In the genomic region with DNA sequence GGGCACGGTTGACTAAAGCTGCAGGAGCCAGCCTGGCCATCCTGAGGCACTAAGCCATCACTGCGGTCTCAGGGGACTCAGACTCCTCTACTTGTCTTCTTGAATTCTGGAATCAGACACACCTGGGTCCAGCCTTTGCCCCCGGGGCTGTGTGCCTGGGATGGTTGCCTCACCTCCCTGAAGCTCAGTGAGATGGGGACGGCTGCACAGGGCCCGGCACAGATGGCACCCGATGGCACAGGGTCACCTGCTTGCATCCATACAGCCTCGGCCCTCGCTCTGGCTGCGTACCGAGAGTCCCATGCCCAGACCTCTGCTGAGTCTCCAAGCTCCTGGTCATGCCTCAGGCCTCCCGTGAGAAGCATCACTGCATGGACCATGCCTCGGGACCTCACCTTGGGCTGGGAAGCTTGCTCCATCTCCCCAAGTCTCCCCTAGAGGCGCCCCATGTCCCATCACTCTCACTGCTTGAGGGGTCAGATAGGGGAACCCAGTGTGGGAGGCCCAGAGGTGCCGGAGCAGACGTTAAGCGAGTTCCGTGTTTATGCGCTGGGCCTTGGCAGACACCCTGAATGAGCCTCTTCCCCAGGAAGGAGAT, we compare ENCODE assay signal across 9 cellular contexts.
DNase-seq lines count a peak whose midpoint lies in the region; ATAC-seq and TF ChIP-seq lines count a peak whose summit lies in the region.
"Had no signal": no experiment of that assay in that cellular context is flagged by ENCODE, and none has a peak within 500 bp of the region (broad histone marks: within the 10 kb centered on the region; RNA-seq: fewer than 3 reads in every experiment).

No MANE protein-coding gene starts in this region.

- peak overlapping the region; percentile 75 for H3K27ac Mint-ChIP-seq in dendritic cell treated with granulocyte-macrophage colony-stimulating factor and Interleukin-4, amounts not matched to agents 40 ng/mL and 50 ng/mL, for 4 days

- H3K4me3 Mint-ChIP-seq in dendritic cell treated with granulocyte-macrophage colony-stimulating factor and Interleukin-4, amounts not matched to agents 40 ng/mL and 50 ng/mL, for 4 days: peak overlapping the region; percentile 11

- intact Hi-C loops in OCI-LY7 (cut with micrococcal nuclease; ENCODE audit: unreplicated experiment): no loop called here
- intact Hi-C loops in dendritic cell treated with granulocyte-macrophage colony-stimulating factor and Interleukin-4, amounts not matched to agents 40 ng/mL and 50 ng/mL, for 4 days (cut with micrococcal nuclease): no loop called here

- CTCF ChIA-PET in OCI-LY7 (lab: Charles Lee; ENCODE audit: unreplicated experiment): interaction anchor here (0.5 to 2.2 kb wide), 4 partner anchors 15 to 1312 kb away, joined by 3 to 8 read pairs (median 3); no protein-coding TSS in a partner anchor

- H3K4me1 ChIP-seq in OCI-LY7 (ENCODE audit: insufficient read depth, low read length, poor library complexity, severe bottlenecking): peaks cover 88% of the 10 kb centered on the region

- BruUV-seq in OCI-LY7 (replicated peaks; lab: Mats Ljungman, UMichigan): no TSS peak

- no peak overlapping the region for H2AFZ ChIP-seq in OCI-LY7 (ENCODE audit: low read length)

- peaks cover 12% of the 10 kb centered on the region for H3K36me3 ChIP-seq in GM06990 (ENCODE audit: control insufficient read depth, insufficient read depth, low read length)
- H3K36me3 ChIP-seq in OCI-LY7 (ENCODE audit: insufficient read depth, low read length): peaks cover 68% of the 10 kb centered on the region

- H3K9me3 Mint-ChIP-seq in dendritic cell treated with granulocyte-macrophage colony-stimulating factor and Interleukin-4, amounts not matched to agents 40 ng/mL and 50 ng/mL, for 4 days: no peaks in the 10 kb centered on the region

- peaks cover 100% of the 10 kb centered on the region for H3K79me2 ChIP-seq in OCI-LY7 (ENCODE audit: insufficient read depth, low read depth, low read length)

- peak overlapping the region; percentile 90 for H3K4me3 ChIP-seq in GM06990 (replicated peaks; ENCODE audit: low read depth, low read length)
- peak overlapping the region; percentile 76 for H3K4me3 ChIP-seq in OCI-LY7 (ENCODE audit: low read depth, low read length, poor library complexity, severe bottlenecking)
- H3K4me3 ChIP-seq in skin epidermis: peak overlapping the region in 2 of 7 experiments; percentile 21 to 52

- H3K4me2 ChIP-seq in OCI-LY7 (ENCODE audit: low read length): peak overlapping the region; percentile 76

- POLR2A ChIA-PET in OCI-LY7 (lab: Charles Lee): interaction anchor here (0.8 to 4.4 kb wide), 3 partner anchors 16 to 27 kb away, joined by 4 to 18 read pairs (median 5); no protein-coding TSS in a partner anchor

- peaks cover 97% of the 10 kb centered on the region for H3K4me1 Mint-ChIP-seq in dendritic cell treated with granulocyte-macrophage colony-stimulating factor and Interleukin-4, amounts not matched to agents 40 ng/mL and 50 ng/mL, for 4 days (ENCODE audit: low read depth)

- TF ChIP-seq CTCF in GM06990 (IDR thresholded peaks at IDR 0.05; ENCODE audit: insufficient read depth, low read length, poor library complexity, severe bottlenecking) (peak; percentile 26), OCI-LY7 (conservative IDR thresholded peaks at IDR 0.05; ENCODE audit: low read length) (0 out of 2 replicates have a peak, but pooled peaks have one; percentile 41)

- H3K27me3 Mint-ChIP-seq in dendritic cell treated with granulocyte-macrophage colony-stimulating factor and Interleukin-4, amounts not matched to agents 40 ng/mL and 50 ng/mL, for 4 days: no peaks in the 10 kb centered on the region

- no peaks in the 10 kb centered on the region for H3K9me3 ChIP-seq in OCI-LY7 (ENCODE audit: low read length)

- H3K36me3 Mint-ChIP-seq in dendritic cell treated with granulocyte-macrophage colony-stimulating factor and Interleukin-4, amounts not matched to agents 40 ng/mL and 50 ng/mL, for 4 days (ENCODE audit: low read depth): peaks cover 52% of the 10 kb centered on the region

- no peak for ATAC-seq in HG03378 (IDR thresholded peaks at IDR 0.05; ENCODE audit: unreplicated experiment)
- no peak for ATAC-seq in HG02973 (IDR thresholded peaks at IDR 0.05; ENCODE audit: unreplicated experiment)

- no peaks in the 10 kb centered on the region for H4K20me1 ChIP-seq in OCI-LY7 (ENCODE audit: insufficient read depth, low read length)

- no peaks in the 10 kb centered on the region for H3K9me2 ChIP-seq in OCI-LY7 (ENCODE audit: insufficient read depth, low read length)

- DNase-seq in GM06990 (ENCODE audit: extremely low read depth, insufficient read length) (no peak), OCI-LY7 (ENCODE audit: low spot score) (peak; percentile 57), inferior parietal cortex (ENCODE audit: extremely low spot score) (no peak), foreskin melanocyte (no peak)
- DNase-seq: NCI-H2171 had no signal

- no peaks in the 10 kb centered on the region for H3K27me3 ChIP-seq in GM06990 (replicated peaks; ENCODE audit: control insufficient read depth, insufficient read depth, low read length)

- H3K27ac ChIP-seq in OCI-LY7 (ENCODE audit: low read depth, low read length, poor library complexity, severe bottlenecking): peak overlapping the region; percentile 95
- peak overlapping the region in 20 of 21 experiments; percentile 12 to 99 (median 86) for H3K27ac ChIP-seq in skin epidermis
